In genomic region chr6:79078057-79078969, GRCh38 we compare ENCODE assay signal across 1 cellular context.
A peak's percentile ranks its signal among the peaks of the same experiment; 100 is the strongest.
TF ChIP-seq lines count a peak whose summit lies in the region.

Gene PHIP, minus strand, starts transcription at chr6:79078254. Its CDS starts 186 bp downstream, at chr6:79078068.

TF ChIP-seq in GM12878, 131 proteins besides CTCF, POLR2A, EP300 and RAD21 (continued from another document and continues in another):
- no peak for TF ChIP-seq CUX1 (IDR thresholded peaks at IDR 0.05; ENCODE audit: insufficient replicate concordance, low read depth, low read length)
- TF ChIP-seq MTA3 (IDR thresholded peaks at IDR 0.05; ENCODE audit: borderline replicate concordance, low read length): peak; percentile 76; the same call in 1 of the 2 replicates
- TF ChIP-seq PKNOX1 (IDR thresholded peaks at IDR 0.05): peak; percentile 27; the same call in 1 of the 2 replicates
- TF ChIP-seq SUPT20H (IDR thresholded peaks at IDR 0.05; ENCODE audit: borderline replicate concordance, control insufficient read depth, low read depth, low read length): no peak
- peak; percentile 75; the same call in 1 of the 2 replicates for TF ChIP-seq ASH2L (IDR thresholded peaks at IDR 0.05; ENCODE audit: borderline replicate concordance, low read depth)
- 0 out of 2 replicates have a peak, but pooled peaks have one; percentile 11 for TF ChIP-seq HSF1 (IDR thresholded peaks at IDR 0.05; ENCODE audit: low read depth, low read length)
- TF ChIP-seq YBX1 (IDR thresholded peaks at IDR 0.05): no peak
- peak; percentile 53; the same call in 2 of the 3 replicates for TF ChIP-seq POU2F2 (IDR thresholded peaks at IDR 0.05; ENCODE audit: borderline replicate concordance, low read depth, low read length)
- TF ChIP-seq POLR2AphosphoS2 (IDR thresholded peaks at IDR 0.05; ENCODE audit: low read depth, low read length): peak; percentile 68; the same call in 1 of the 2 replicates
- TF ChIP-seq RCOR1 (conservative IDR thresholded peaks at IDR 0.05; ENCODE audit: low read depth, low read length): 0 out of 2 replicates have a peak, but pooled peaks have one; percentile 46
- TF ChIP-seq E2F8 (IDR thresholded peaks at IDR 0.05; ENCODE audit: low read depth, partially characterized antibody): no peak
- no peak for TF ChIP-seq ZBTB4 (CRISPR knock-in tag; IDR thresholded peaks at IDR 0.05)
- TF ChIP-seq RUNX3 (IDR thresholded peaks at IDR 0.05; ENCODE audit: low read length): peak; percentile 75
- peak; percentile 92 for TF ChIP-seq GATAD2B (conservative IDR thresholded peaks at IDR 0.05; ENCODE audit: low read depth)
- no peak for TF ChIP-seq E2F4 (IDR thresholded peaks at IDR 0.05; ENCODE audit: low read depth, low read length)
- TF ChIP-seq MYC (IDR thresholded peaks at IDR 0.05; ENCODE audit: insufficient read depth, insufficient read length, insufficient replicate concordance, low read length, severe bottlenecking): peak; percentile 84
- peak; percentile 67; the same call in 1 of the 2 replicates for TF ChIP-seq DPF2 (IDR thresholded peaks at IDR 0.05)
- TF ChIP-seq STAT3 (IDR thresholded peaks at IDR 0.05; ENCODE audit: low read depth, low read length): no peak
- TF ChIP-seq IRF3 (IDR thresholded peaks at IDR 0.05): no peak
- TF ChIP-seq ZNF217 (IDR thresholded peaks at IDR 0.05): no peak
- TF ChIP-seq MLLT1 (IDR thresholded peaks at IDR 0.05): peak; percentile 74; the same call in 1 of the 2 replicates
- no peak for TF ChIP-seq ESRRA (IDR thresholded peaks at IDR 0.05; ENCODE audit: low read length)
- no peak for TF ChIP-seq NFYA (IDR thresholded peaks at IDR 0.05; ENCODE audit: borderline replicate concordance, low read depth, low read length)
- TF ChIP-seq WRNIP1 (IDR thresholded peaks at IDR 0.05; ENCODE audit: borderline replicate concordance, low read depth, low read length): no peak
- TF ChIP-seq LARP7 (IDR thresholded peaks at IDR 0.05): 0 out of 2 replicates have a peak, but pooled peaks have one; percentile 65
- TF ChIP-seq CBX5 (IDR thresholded peaks at IDR 0.05; ENCODE audit: low read depth): peak; percentile 81; the same call in 1 of the 2 replicates
- TF ChIP-seq ZBTB11 (CRISPR knock-in tag; IDR thresholded peaks at IDR 0.05): no peak
- peak; percentile 87 for TF ChIP-seq IKZF1 (conservative IDR thresholded peaks at IDR 0.05)
- peak; percentile 54 for TF ChIP-seq CREM (IDR thresholded peaks at IDR 0.05; ENCODE audit: low read depth)
- no peak for TF ChIP-seq HDGF (IDR thresholded peaks at IDR 0.05)
- no peak; the same call in 1 of the 2 replicates for TF ChIP-seq RB1 (IDR thresholded peaks at IDR 0.05; ENCODE audit: borderline replicate concordance)
- TF ChIP-seq ZNF384 (IDR thresholded peaks at IDR 0.05; ENCODE audit: borderline replicate concordance, low read depth, low read length): no peak
- TF ChIP-seq SUZ12 (IDR thresholded peaks at IDR 0.05; ENCODE audit: unreplicated experiment): no peak
- TF ChIP-seq FOXK2 (IDR thresholded peaks at IDR 0.05): no peak
- TF ChIP-seq ZBED1 (IDR thresholded peaks at IDR 0.05; ENCODE audit: borderline replicate concordance): no peak
- TF ChIP-seq KLF5 (IDR thresholded peaks at IDR 0.05; ENCODE audit: partially characterized antibody): peak; percentile 16
- no peak for TF ChIP-seq NFXL1 (IDR thresholded peaks at IDR 0.05; ENCODE audit: borderline replicate concordance)
- 0 out of 2 replicates have a peak, but pooled peaks have one; percentile 21 for TF ChIP-seq SMAD5 (IDR thresholded peaks at IDR 0.05; ENCODE audit: low read depth)
